20 cellular contexts compared by ENCODE assay signal in the genomic region with DNA sequence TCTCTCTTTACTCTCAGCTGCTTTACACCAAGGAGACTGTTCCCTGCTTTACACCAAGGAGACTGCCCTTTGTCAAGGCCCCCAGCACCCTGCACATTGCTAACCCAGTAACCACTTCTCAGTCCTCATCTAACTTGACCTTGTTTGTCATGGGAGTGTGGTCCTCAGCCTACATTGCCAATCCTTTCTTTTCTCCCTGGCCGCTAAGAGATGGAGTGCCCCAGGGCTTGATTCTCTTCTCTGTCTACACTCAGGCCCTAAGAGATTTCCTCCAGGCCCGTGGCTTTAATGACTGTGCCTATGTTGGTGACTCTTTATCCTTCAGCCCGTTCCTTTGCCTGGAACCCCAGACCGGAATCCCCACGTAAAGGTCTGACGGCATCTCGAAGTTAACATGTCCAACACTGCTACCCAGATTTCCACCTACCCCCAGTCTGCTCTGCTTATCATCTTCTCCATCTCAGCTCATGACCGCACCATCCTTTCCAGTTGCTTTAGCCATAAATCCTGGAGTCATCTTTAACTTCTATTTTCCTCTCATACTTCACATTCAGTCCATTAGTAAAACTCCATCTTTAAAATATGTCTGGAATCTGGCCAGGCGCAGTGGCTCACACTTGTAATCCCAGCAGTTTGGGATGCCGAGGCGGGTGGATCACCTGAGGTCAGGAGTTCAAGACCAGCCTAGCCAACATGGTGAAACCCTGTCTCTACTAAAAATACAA. TPM values are rescaled to one million over a fixed set of nuclear protein-coding genes. Genes with fewer than 3 reads are reported as not detected.
DNase-seq lines count a peak whose midpoint lies in the region; TF ChIP-seq lines count a peak whose summit lies in the region.
"Had no signal": no experiment of that assay in that cellular context is flagged by ENCODE, and none has a peak within 500 bp of the region (broad histone marks: within the 10 kb centered on the region; RNA-seq: fewer than 3 reads in every experiment).

No MANE protein-coding gene starts in this region.

- no peaks in the 10 kb centered on the region for H3K9me3 Mint-ChIP-seq in chondrocyte (ENCODE audit: low read depth)
- no peaks in the 10 kb centered on the region for H3K9me3 Mint-ChIP-seq in activated T-helper 2 cell treated with anti-CD3 and anti-CD28 coated beads, Interferon-gamma antibody, Interleukin-2, Interleukin-4, amounts not matched to agents 10 μg/mL and 5 μg/mL and 100 μg/mL, durations not matched to agents 14 hours and 24 hours and 36 hours
- H3K9me3 Mint-ChIP-seq: activated T-helper 1 cell treated with anti-CD3 and anti-CD28 coated beads, Interleukin-12 subunit alpha, Interleukin-12 subunit beta, Interleukin-2, Interleukin-4 antibody, amounts not matched to agents 30 ng/mL and 10 ng/mL and 1 ng/mL, durations not matched to agents 14 hours and 24 hours and 36 hours; stimulated activated naive CD8-positive, alpha-beta T cell treated with anti-CD3 and anti-CD28 coated beads, Interleukin-15, amount 100 ng/mL, for 72 hours had no signal

- peaks cover 17% of the 10 kb centered on the region for H3K36me3 Mint-ChIP-seq in chondrocyte (ENCODE audit: low read depth)
- peaks cover 7% of the 10 kb centered on the region for H3K36me3 Mint-ChIP-seq in activated T-helper 2 cell treated with anti-CD3 and anti-CD28 coated beads, Interferon-gamma antibody, Interleukin-2, Interleukin-4, amounts not matched to agents 10 μg/mL and 5 μg/mL and 100 μg/mL, durations not matched to agents 14 hours and 24 hours and 36 hours (ENCODE audit: low read depth)

- DNase-seq in AG10803 (ENCODE audit: low read depth), result peak; percentile 69
- DNase-seq in HS-27A (ENCODE audit: low read depth), result peak; percentile 27
- DNase-seq in chondrocyte (ENCODE audit: low spot score), result no peak
- peak; percentile 49 for DNase-seq in myocyte (ENCODE audit: low read depth)
- DNase-seq in NCI-H510A (lab: John Stamatoyannopoulos, UW), result no peak
- DNase-seq in CD1c-positive myeloid dendritic cell (ENCODE audit: extremely low spot score), result no peak
- DNase-seq in activated T-helper 2 cell treated with anti-CD3 and anti-CD28 coated beads, Interferon-gamma antibody, Interleukin-2, Interleukin-4, amounts not matched to agents 10 μg/mL and 5 μg/mL and 100 μg/mL, durations not matched to agents 14 hours and 24 hours and 36 hours (ENCODE audit: low spot score), result no peak
- DNase-seq in SHP77 treated with DMSO at 0.1 percent for 48 hours (lab: John Stamatoyannopoulos, UW), result no peak
- DNase-seq: activated CD4-positive, alpha-beta T cell treated with anti-CD3 and anti-CD28 coated beads, Interleukin-2, amount 50 U/mL, for 4 hours; AML-193; anterior cingulate cortex; hypothalamus; left cardiac atrium; NCI-H187 treated with DMSO at 0.1 percent for 48 hours; NCI-H446 treated with DMSO at 0.1 percent for 48 hours; stimulated activated naive CD8-positive, alpha-beta T cell treated with anti-CD3 and anti-CD28 coated beads, Interleukin-15, amount 100 ng/mL, for 72 hours had no signal

- peak overlapping the region; percentile 28 for H3K27ac Mint-ChIP-seq in chondrocyte (ENCODE audit: unreplicated experiment)
- no peak overlapping the region for H3K27ac Mint-ChIP-seq in activated T-helper 2 cell treated with anti-CD3 and anti-CD28 coated beads, Interferon-gamma antibody, Interleukin-2, Interleukin-4, amounts not matched to agents 10 μg/mL and 5 μg/mL and 100 μg/mL, durations not matched to agents 14 hours and 24 hours and 36 hours
- H3K27ac Mint-ChIP-seq: activated T-helper 1 cell treated with anti-CD3 and anti-CD28 coated beads, Interleukin-12 subunit alpha, Interleukin-12 subunit beta, Interleukin-2, Interleukin-4 antibody, amounts not matched to agents 30 ng/mL and 10 ng/mL and 1 ng/mL, durations not matched to agents 14 hours and 24 hours and 36 hours; stimulated activated naive CD8-positive, alpha-beta T cell treated with anti-CD3 and anti-CD28 coated beads, Interleukin-15, amount 100 ng/mL, for 72 hours had no signal

- TF ChIP-seq CTCF in AG10803 (conservative IDR thresholded peaks at IDR 0.05; ENCODE audit: low read length) (no peak), chondrocyte (IDR thresholded peaks at IDR 0.05) (no peak)

- no peak overlapping the region for H3K4me3 Mint-ChIP-seq in chondrocyte (ENCODE audit: unreplicated experiment)
- H3K4me3 Mint-ChIP-seq in activated T-helper 2 cell treated with anti-CD3 and anti-CD28 coated beads, Interferon-gamma antibody, Interleukin-2, Interleukin-4, amounts not matched to agents 10 μg/mL and 5 μg/mL and 100 μg/mL, durations not matched to agents 14 hours and 24 hours and 36 hours (ENCODE audit: low read depth), result no peak overlapping the region
- H3K4me3 Mint-ChIP-seq: activated T-helper 1 cell treated with anti-CD3 and anti-CD28 coated beads, Interleukin-12 subunit alpha, Interleukin-12 subunit beta, Interleukin-2, Interleukin-4 antibody, amounts not matched to agents 30 ng/mL and 10 ng/mL and 1 ng/mL, durations not matched to agents 14 hours and 24 hours and 36 hours; stimulated activated naive CD8-positive, alpha-beta T cell treated with anti-CD3 and anti-CD28 coated beads, Interleukin-15, amount 100 ng/mL, for 72 hours had no signal

- H3K4me1 Mint-ChIP-seq in chondrocyte (ENCODE audit: low read depth), result peaks cover 58% of the 10 kb centered on the region
- H3K4me1 Mint-ChIP-seq in activated T-helper 2 cell treated with anti-CD3 and anti-CD28 coated beads, Interferon-gamma antibody, Interleukin-2, Interleukin-4, amounts not matched to agents 10 μg/mL and 5 μg/mL and 100 μg/mL, durations not matched to agents 14 hours and 24 hours and 36 hours (ENCODE audit: low read depth), result peaks cover 26% of the 10 kb centered on the region

- intact Hi-C loops in activated T-helper 2 cell treated with anti-CD3 and anti-CD28 coated beads, Interferon-gamma antibody, Interleukin-2, Interleukin-4, amounts not matched to agents 10 μg/mL and 5 μg/mL and 100 μg/mL, durations not matched to agents 14 hours and 24 hours and 36 hours (cut with micrococcal nuclease), result loop anchor here (10.0 kb wide), 1 partner anchor 171 kb away; no protein-coding TSS in a partner anchor

- H3K4me3 ChIP-seq in AG10803 (ENCODE audit: low read length), result no peak overlapping the region
- H3K4me3 ChIP-seq: coronary artery, prostate gland, SJSA1 had no signal

- H3K27me3 Mint-ChIP-seq in chondrocyte (ENCODE audit: low read depth), result peaks cover 2% of the 10 kb centered on the region
- H3K27me3 Mint-ChIP-seq in activated T-helper 2 cell treated with anti-CD3 and anti-CD28 coated beads, Interferon-gamma antibody, Interleukin-2, Interleukin-4, amounts not matched to agents 10 μg/mL and 5 μg/mL and 100 μg/mL, durations not matched to agents 14 hours and 24 hours and 36 hours (ENCODE audit: low read depth), result no peaks in the 10 kb centered on the region
- H3K27me3 Mint-ChIP-seq: stimulated activated naive CD8-positive, alpha-beta T cell treated with anti-CD3 and anti-CD28 coated beads, Interleukin-15, amount 100 ng/mL, for 72 hours had no signal

RNA-seq across cellular contexts. Expression of a gene that starts 9.5 kb away (rescaled TPM):
- 1.6 to 2.5 TPM (median 2.0 TPM) in 3 replicates for total RNA-seq in chondrocyte
- 1.0 and 1.6 TPM in 2 replicates for total RNA-seq in myocyte
- 1.1 TPM for polyA plus RNA-seq in myocyte (2012)
- 128 and 132 TPM in 2 replicates for total RNA-seq in activated T-helper 2 cell treated with anti-CD3 and anti-CD28 coated beads, Interferon-gamma antibody, Interleukin-2, Interleukin-4, amounts not matched to agents 10 μg/mL and 5 μg/mL and 100 μg/mL, durations not matched to agents 14 hours and 24 hours and 36 hours

RNA-seq across cellular contexts. Expression of a gene that starts 29.4 kb away (rescaled TPM):
- total RNA-seq in chondrocyte, result 641 to 675 TPM (median 641 TPM) in 3 replicates
- 1,328 and 1,573 TPM in 2 replicates for total RNA-seq in myocyte
- 603 TPM for polyA plus RNA-seq in myocyte (2012)
- total RNA-seq in activated T-helper 2 cell treated with anti-CD3 and anti-CD28 coated beads, Interferon-gamma antibody, Interleukin-2, Interleukin-4, amounts not matched to agents 10 μg/mL and 5 μg/mL and 100 μg/mL, durations not matched to agents 14 hours and 24 hours and 36 hours, result 246 and 247 TPM in 2 replicates

RNA-seq across cellular contexts. Expression of a gene that starts 50.0 kb away (rescaled TPM):
- total RNA-seq in chondrocyte, result 13.4 to 17.5 TPM (median 17.2 TPM) in 3 replicates
- total RNA-seq in myocyte, result 12.5 and 15.9 TPM in 2 replicates
- polyA plus RNA-seq in myocyte (2012), result 18.8 TPM
- 62.6 and 63.7 TPM in 2 replicates for total RNA-seq in activated T-helper 2 cell treated with anti-CD3 and anti-CD28 coated beads, Interferon-gamma antibody, Interleukin-2, Interleukin-4, amounts not matched to agents 10 μg/mL and 5 μg/mL and 100 μg/mL, durations not matched to agents 14 hours and 24 hours and 36 hours

Comparison
In these comparisons a context has a peak if more than half of its experiments do, and no peak if none do; other contexts are left out.
1. DNase-seq: peak in AG10803 (single experiment), HS-27A (single experiment) and myocyte (single experiment); none in chondrocyte (single experiment), NCI-H510A (single experiment), CD1c-positive myeloid dendritic cell (single experiment), activated T-helper 2 cell treated with anti-CD3 and anti-CD28 coated beads, Interferon-gamma antibody, Interleukin-2, Interleukin-4, amounts not matched to agents 10 μg/mL and 5 μg/mL and 100 μg/mL, durations not matched to agents 14 hours and 24 hours and 36 hours (single experiment) and SHP77 treated with DMSO at 0.1 percent for 48 hours (single experiment).
2. RNA of a gene that starts 9.5 kb away (total RNA-seq): 128 to 132 TPM in activated T-helper 2 cell treated with anti-CD3 and anti-CD28 coated beads, Interferon-gamma antibody, Interleukin-2, Interleukin-4, amounts not matched to agents 10 μg/mL and 5 μg/mL and 100 μg/mL, durations not matched to agents 14 hours and 24 hours and 36 hours; 1.6 to 2.5 TPM in chondrocyte and 1.0 to 1.6 TPM in myocyte; every median in the first group is over 10 times any median in the second.